ENCODE assay signal across 8 cellular contexts in the genomic region with DNA sequence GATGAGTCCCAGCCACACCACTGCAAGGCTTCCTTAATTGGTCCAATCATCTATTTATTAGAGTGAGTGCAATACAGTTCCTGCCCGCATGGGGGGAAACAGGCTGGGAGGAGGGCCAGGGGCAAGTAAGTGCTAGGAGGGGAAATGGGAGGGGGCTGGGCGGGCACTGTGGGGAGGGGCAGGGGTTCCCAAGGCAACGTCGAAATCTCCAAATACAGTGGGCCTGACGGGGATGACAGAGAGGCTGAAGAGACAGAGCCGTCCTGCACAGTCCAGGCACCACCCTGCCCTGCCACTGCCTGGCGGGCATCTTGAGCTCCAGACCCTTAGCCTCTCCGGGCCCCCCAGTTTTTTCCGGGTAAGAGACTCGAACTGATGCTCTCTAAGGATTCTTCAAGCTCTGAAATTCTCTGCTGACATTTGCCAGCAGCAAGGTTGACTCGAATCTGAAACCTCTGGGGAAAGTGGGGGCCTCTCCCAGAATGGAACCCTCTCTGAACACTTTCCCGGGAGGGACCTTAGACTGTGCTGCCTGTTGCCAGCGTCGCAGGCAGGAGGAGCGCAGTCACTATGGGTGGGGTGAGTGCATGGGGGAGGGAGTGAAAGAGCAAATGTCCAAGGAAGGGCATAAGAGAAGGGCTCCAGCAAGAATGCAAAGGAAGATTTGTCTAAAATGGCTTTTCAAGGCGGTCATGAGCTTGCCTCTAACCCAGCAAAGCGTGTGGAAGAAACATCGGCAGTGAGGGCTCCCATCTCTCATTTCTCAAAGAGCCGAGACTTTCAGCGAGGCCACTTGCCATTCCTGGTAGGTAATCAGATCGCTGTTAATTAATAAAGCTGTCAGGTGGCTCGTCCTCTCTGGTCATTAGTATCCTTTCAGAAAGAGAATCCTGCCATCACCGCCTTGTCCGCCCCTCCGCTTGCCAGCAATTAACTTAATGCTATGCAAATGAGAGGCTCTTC.
DNase-seq lines count a peak whose midpoint lies in the region; ATAC-seq and TF ChIP-seq lines count a peak whose summit lies in the region.

No MANE protein-coding gene starts in this region.

- TF ChIP-seq CTCF in AG10803 (conservative IDR thresholded peaks at IDR 0.05; ENCODE audit: low read length) (peak; percentile 53), ovary (IDR thresholded peaks at IDR 0.05) (no peak), transverse colon (IDR thresholded peaks at IDR 0.05) (peak; percentile 32 to 62 (median 44))

- TF ChIP-seq POLR2A in ovary (IDR thresholded peaks at IDR 0.05): no peak
- TF ChIP-seq POLR2A in transverse colon (IDR thresholded peaks at IDR 0.05): peak; percentile 58

- peak; percentile 52 for ATAC-seq in GM18861 (IDR thresholded peaks at IDR 0.05; ENCODE audit: unreplicated experiment)

- intact Hi-C loops in ovary (cut with DNase I) (no loop called here), transverse colon (cut with DNase I; ENCODE audit: low total_unique reads) (no loop called here)

- 0 to 1% (median 0%) methylated on average over 24 to 25 of the region's 25 CpGs for WGBS in ovary, 3 donors
- WGBS in transverse colon (ENCODE audit: low coverage in 1 of 2), 2 donors: 0 to 2% methylated on average over 8 to 24 of the region's 25 CpGs

- in situ Hi-C loops in transverse colon (cut with MboI; ENCODE audit: low pct_ligation_motif_present in 1 of 4, low pct_unique_long_range_greater_than_20kb in 1 of 4, low sequenced_read_pairs in 3 of 4): no loop called here

- no peaks in the 10 kb centered on the region for H3K27me3 ChIP-seq in ovary
- no peaks in the 10 kb centered on the region for H3K27me3 ChIP-seq in transverse colon

- TF ChIP-seq EP300 in ovary (IDR thresholded peaks at IDR 0.05): no peak
- TF ChIP-seq EP300 in transverse colon (IDR thresholded peaks at IDR 0.05; ENCODE audit: low read depth): no peak

- H3K9me3 ChIP-seq in ovary: no peaks in the 10 kb centered on the region
- H3K9me3 ChIP-seq in transverse colon: no peaks in the 10 kb centered on the region

- H3K4me1 ChIP-seq in ovary (ENCODE audit: insufficient read depth) (peaks cover 4% of the 10 kb centered on the region), transverse colon (peaks cover 0 to 18% (median 11%) of the 10 kb centered on the region in 4 donors)

- peak; percentile 49 for DNase-seq in AG10803 (ENCODE audit: low read depth)
- peak; percentile 11 for DNase-seq in HS-5 (ENCODE audit: low read depth)
- peak; percentile 90 for DNase-seq in RKO (ENCODE audit: low spot score)
- peak; percentile 9 to 53 (median 26) for DNase-seq in activated naive CD4-positive, alpha-beta T cell (lab: John Stamatoyannopoulos, UW)
- peak; percentile 77 for DNase-seq in germinal center (ENCODE audit: low spot score)
- peak; percentile 53 to 76 (median 58) for DNase-seq in ovary
- DNase-seq in transverse colon: peak; percentile 66

- H3K36me3 ChIP-seq in ovary (no peaks in the 10 kb centered on the region), transverse colon (no peaks in the 10 kb centered on the region)

- peak overlapping the region; percentile 84 for H3K4me3 ChIP-seq in AG10803 (ENCODE audit: low read length)
- H3K4me3 ChIP-seq in ovary: peak overlapping the region; percentile 78
- H3K4me3 ChIP-seq in transverse colon: peak overlapping the region; percentile 57 to 85 (median 72)

- H3K27ac ChIP-seq in ovary (peak overlapping the region; percentile 70 to 80), transverse colon (peak overlapping the region; percentile 82 to 90 (median 84))

Comparison
In these comparisons a context has a peak if more than half of its experiments do, and no peak if none do; other contexts are left out.
1. Peak in every context shown above with its lines: DNase-seq, ATAC-seq, H3K4me3 ChIP-seq and H3K27ac ChIP-seq.
2. DNase-seq: peak in every context shown above with its lines; median percentile 90 in RKO; 77 in germinal center; 66 in transverse colon; 58 in ovary; 49 in AG10803; 26 in activated naive CD4-positive, alpha-beta T cell; 11 in HS-5.
3. CTCF ChIP-seq: peak in AG10803 (single experiment) and transverse colon (5 of 5); none in ovary (0 of 3).